Comparison of ENCODE assay signal across 1 cellular context in the genomic region with DNA sequence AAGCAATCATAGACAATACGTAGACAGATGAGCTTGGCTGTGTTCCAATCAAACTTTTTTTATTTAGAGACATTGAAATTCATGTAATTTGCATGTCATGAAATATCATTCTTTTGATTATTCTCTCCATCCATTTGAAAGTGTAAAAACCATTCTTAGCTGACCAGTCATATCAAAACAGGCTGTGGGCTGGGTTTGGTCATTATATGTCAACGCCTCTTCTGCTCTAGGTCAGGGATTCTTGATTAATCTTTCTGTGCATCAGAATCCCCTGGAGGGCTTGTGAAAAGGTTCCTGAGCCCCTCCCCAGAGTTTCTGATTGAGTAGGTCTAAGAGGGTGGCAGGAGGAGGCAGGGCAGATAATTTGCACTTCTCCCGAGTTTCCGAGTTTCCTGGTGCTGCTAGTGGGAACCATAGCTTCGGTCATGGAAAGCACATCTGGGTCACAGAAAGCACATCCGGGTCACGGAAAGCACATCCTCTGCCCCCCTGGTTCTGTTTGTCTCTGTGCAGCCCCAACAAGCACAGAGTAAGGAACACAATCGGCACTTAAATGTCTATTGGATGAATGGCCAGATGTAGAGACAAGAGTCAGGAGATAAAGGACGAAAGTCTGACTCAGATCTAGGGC.
TF ChIP-seq lines count a peak whose summit lies in the region.

No MANE protein-coding gene starts in this region.

TF ChIP-seq in H1, 55 proteins besides CTCF, POLR2A, EP300 and RAD21:
- TF ChIP-seq TAF1 (IDR thresholded peaks at IDR 0.05; ENCODE audit: low read depth, low read length) (no peak), CREB1 (IDR thresholded peaks at IDR 0.05) (no peak), TBP (IDR thresholded peaks at IDR 0.05; ENCODE audit: low read depth, low read length) (no peak), SIN3A (conservative IDR thresholded peaks at IDR 0.05 in 1 of 2, IDR thresholded peaks at IDR 0.05 in 1 of 2; ENCODE audit: low read depth in 1 of 2, low read length in 2 of 2) (no peak)
TF ChIP-seq in H1: peak in this region for 0.
